11 cellular contexts compared by ENCODE assay signal in the genomic region with DNA sequence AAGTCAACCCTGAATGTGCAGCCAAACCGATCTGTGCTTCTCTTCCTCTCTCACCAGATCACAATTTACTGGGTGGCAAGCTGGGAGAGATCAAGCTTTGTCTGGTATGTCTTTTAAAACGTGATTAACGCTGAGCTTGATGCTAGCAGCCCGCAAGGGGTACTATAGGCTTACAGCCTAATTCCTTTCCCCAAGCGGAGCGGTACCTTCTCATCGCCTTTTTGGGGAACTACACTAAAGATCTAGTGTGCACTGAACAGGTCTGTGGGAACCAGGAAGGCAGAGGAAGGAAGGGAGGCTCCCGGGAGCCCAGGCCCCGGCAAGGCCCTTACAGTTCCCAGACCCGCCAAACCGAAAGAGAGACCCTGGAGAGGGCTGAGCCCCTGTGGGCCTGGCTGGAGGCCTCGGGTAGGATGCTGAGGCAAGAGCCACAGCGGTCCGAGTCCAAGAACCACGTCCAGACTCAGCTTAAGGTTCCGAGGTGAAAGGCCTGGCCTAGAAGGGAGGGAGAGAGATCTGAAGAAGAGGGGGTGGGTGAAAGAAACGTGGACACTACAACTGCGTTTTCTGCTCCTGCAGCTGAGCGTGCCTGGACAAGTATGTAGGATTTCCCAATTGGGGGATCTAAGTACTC. TPM values are rescaled to one million over a fixed set of nuclear protein-coding genes. Genes with fewer than 3 reads are reported as not detected.
DNase-seq lines count a peak whose midpoint lies in the region; ATAC-seq and TF ChIP-seq lines count a peak whose summit lies in the region.
"Had no signal": no experiment of that assay in that cellular context is flagged by ENCODE, and none has a peak within 500 bp of the region (broad histone marks: within the 10 kb centered on the region; RNA-seq: fewer than 3 reads in every experiment).

No MANE protein-coding gene starts in this region.

- H3K36me3 Mint-ChIP-seq in T-helper 2 cell treated with Interferon-gamma antibody and Interleukin-4, amounts not matched to agents 5 μg/mL and 100 μg/mL, for 36 hours (ENCODE audit: low read depth), result no peaks in the 10 kb centered on the region

- peak overlapping the region; percentile 72 for H3K4me3 ChIP-seq in lower lobe of right lung

- no peak for TF ChIP-seq CTCF in lower lobe of right lung (IDR thresholded peaks at IDR 0.05)

- ATAC-seq in lower lobe of right lung (no peak), GM18498 (IDR thresholded peaks at IDR 0.05; ENCODE audit: unreplicated experiment) (no peak), GM19395 (IDR thresholded peaks at IDR 0.05; ENCODE audit: unreplicated experiment) (no peak)

- H3K4me1 Mint-ChIP-seq in T-helper 2 cell treated with Interferon-gamma antibody and Interleukin-4, amounts not matched to agents 5 μg/mL and 100 μg/mL, for 36 hours (ENCODE audit: low read depth), result peaks cover 5% of the 10 kb centered on the region

- H3K27ac ChIP-seq in caudate nucleus (ENCODE audit: low read depth, low read length) (peak overlapping the region; percentile 78), lower lobe of right lung (peak overlapping the region; percentile 89), temporal lobe (ENCODE audit: low read depth, low read length) (peak overlapping the region; percentile 82)
- H3K27ac ChIP-seq: left ventricle myocardium inferior had no signal

- no peaks in the 10 kb centered on the region for H3K36me3 ChIP-seq in lower lobe of right lung
- H3K36me3 ChIP-seq: left ventricle myocardium inferior had no signal

- peak overlapping the region; percentile 15 for H3K4me3 Mint-ChIP-seq in T-helper 2 cell treated with Interferon-gamma antibody and Interleukin-4, amounts not matched to agents 5 μg/mL and 100 μg/mL, for 36 hours

- peaks cover 47% of the 10 kb centered on the region for H3K4me1 ChIP-seq in lower lobe of right lung

- no peak overlapping the region for H3K27ac Mint-ChIP-seq in T-helper 2 cell treated with Interferon-gamma antibody and Interleukin-4, amounts not matched to agents 5 μg/mL and 100 μg/mL, for 36 hours

- no peak for DNase-seq in T-helper 2 cell treated with Interferon-gamma antibody and Interleukin-4, amounts not matched to agents 5 μg/mL and 100 μg/mL, for 36 hours (ENCODE audit: low spot score)
- DNase-seq in T-helper 2 cell (no peak), caudate nucleus (lab: John Stamatoyannopoulos, UW) (no peak), lower lobe of right lung (no peak), SK-N-DZ (ENCODE audit: low spot score) (no peak)
- DNase-seq: ACHN, left ventricle myocardium inferior, NCI-H1048 had no signal

- H3K27me3 Mint-ChIP-seq in T-helper 2 cell treated with Interferon-gamma antibody and Interleukin-4, amounts not matched to agents 5 μg/mL and 100 μg/mL, for 36 hours (ENCODE audit: low read depth), result peaks cover 67% of the 10 kb centered on the region

- H3K9me3 ChIP-seq in lower lobe of right lung, result no peaks in the 10 kb centered on the region
- H3K9me3 ChIP-seq: left ventricle myocardium inferior had no signal

- peaks cover 82% of the 10 kb centered on the region for H3K27me3 ChIP-seq in lower lobe of right lung (ENCODE audit: low read depth)

- intact Hi-C loops in lower lobe of right lung (cut with DNase I), result no loop called here

- H3K9me3 Mint-ChIP-seq in T-helper 2 cell treated with Interferon-gamma antibody and Interleukin-4, amounts not matched to agents 5 μg/mL and 100 μg/mL, for 36 hours, result no peaks in the 10 kb centered on the region

RNA-seq across cellular contexts. Expression of a gene that starts 2.7 kb away (rescaled TPM):
- 11.1 TPM for total RNA-seq in lower lobe of right lung
- total RNA-seq in temporal lobe, result 50.4 TPM
- 0.21 and 0.24 TPM in 2 replicates for polyA plus RNA-seq in SK-N-DZ (2014; cell fraction: cytosol; rRNA removed)
- polyA plus RNA-seq in SK-N-DZ (2014; cell fraction: nucleus; rRNA removed), result 2.0 TPM in 1 of 2 replicates, not detected in the other

RNA-seq across cellular contexts. Expression of a gene that starts 4.7 kb away (rescaled TPM):
- total RNA-seq in lower lobe of right lung, result 42.6 TPM
- total RNA-seq in temporal lobe, result 36.1 TPM
- polyA plus RNA-seq in SK-N-DZ (2014; cell fraction: cytosol; rRNA removed), result 2.9 and 6.9 TPM in 2 replicates
- 1.4 and 9.1 TPM in 2 replicates for polyA plus RNA-seq in SK-N-DZ (2014; cell fraction: nucleus; rRNA removed)
